10 cellular contexts compared by ENCODE assay signal in genomic region chr1:156497078-156497742, GRCh38. TPM values are rescaled to one million over a fixed set of nuclear protein-coding genes. Genes with fewer than 3 reads are reported as not detected.
DNase-seq lines count a peak whose midpoint lies in the region; ATAC-seq and TF ChIP-seq lines count a peak whose summit lies in the region.
"Had no signal": no experiment of that assay in that cellular context is flagged by ENCODE, and none has a peak within 500 bp of the region (broad histone marks: within the 10 kb centered on the region; RNA-seq: fewer than 3 reads in every experiment).

No MANE protein-coding gene starts in this region.

- H4K5ac ChIP-seq in IMR-90 (ENCODE audit: low read depth, low read length) = no peak overlapping the region

- H3K4me1 ChIP-seq in IMR-90 (ENCODE audit: control insufficient read depth, insufficient read depth, low read length) = peaks cover 45% of the 10 kb centered on the region

- peak overlapping the region; percentile 15 for H3K4me3 ChIP-seq in AG04449 (ENCODE audit: low read depth, low read length)
- H3K4me3 ChIP-seq in IMR-90 (ENCODE audit: insufficient read depth, low read depth, low read length) = no peak overlapping the region
- H3K4me3 ChIP-seq in coronary artery = peak overlapping the region; percentile 99

- no peak overlapping the region for H3K56ac ChIP-seq in IMR-90 (ENCODE audit: extremely low read depth, insufficient read depth, low read length)

- H3K79me1 ChIP-seq in IMR-90 (ENCODE audit: low read depth in 1 of 2, low read length in 2 of 2) = peaks cover 5 to 73% of the 10 kb centered on the region in 2 experiments; a peak in 3 of 4 replicates

- CTCF ChIA-PET in AG04449 (lab: Yijun Ruan, JAX) (interaction anchor here (1.0 to 17.6 kb wide), 3 partner anchors 11 to 112 kb away, joined by 4 to 270 read pairs (median 4); no protein-coding TSS in a partner anchor), IMR-90 (lab: Yijun Ruan, JAX) (no interaction called here)

- H3K4me1 Mint-ChIP-seq in natural killer cell treated with Interleukin-12 subunit alpha and Interleukin-12 subunit beta and Interleukin-15 and Interleukin-18, amount 100 ng/mL, for 72 hours (ENCODE audit: low read depth in 2 of 2) = peaks cover 56 to 58% of the 10 kb centered on the region in 2 donors

- in situ Hi-C loops in IMR-90 (cut with MboI; ENCODE audit: low sequenced_read_pairs) = no loop called here

- no TSS peak for BruUV-seq in IMR-90 (replicated peaks; lab: Mats Ljungman, UMichigan)

- H2BK15ac ChIP-seq in IMR-90 (ENCODE audit: low read depth, low read length) = no peak overlapping the region

- H4K8ac ChIP-seq in IMR-90 (ENCODE audit: low read depth in 2 of 2, low read length in 2 of 2) = no peak overlapping the region

- H3K4me3 Mint-ChIP-seq in natural killer cell treated with Interleukin-12 subunit alpha and Interleukin-12 subunit beta and Interleukin-15 and Interleukin-18, amount 100 ng/mL, for 72 hours = peak overlapping the region; percentile 86

- peak overlapping the region; percentile 69; the same call in 1 of the 2 replicates for H3K23ac ChIP-seq in IMR-90 (ENCODE audit: low read depth, low read length)

- 89% methylated on average over 6 of the region's 11 CpGs; no CpG with 5 or more reads in 1 of the 2 experiments for WGBS in IMR-90 (ENCODE audit: extremely low coverage in 2 of 2, insufficient read length in 1 of 2), 2 experiments

- no peak overlapping the region for H2BK120ac ChIP-seq in IMR-90 (ENCODE audit: low read depth, low read length)

- H2AK9ac ChIP-seq in IMR-90 (replicated peaks; ENCODE audit: low read depth, low read length, poor library complexity) = no peak overlapping the region

- peaks cover 5% of the 10 kb centered on the region; the same call in 1 of the 2 replicates for H3K36me3 ChIP-seq in IMR-90 (ENCODE audit: control insufficient read depth, insufficient read depth, low read length)

- no peaks in the 10 kb centered on the region for H3K9me3 Mint-ChIP-seq in natural killer cell treated with Interleukin-12 subunit alpha and Interleukin-12 subunit beta and Interleukin-15 and Interleukin-18, amount 100 ng/mL, for 72 hours

- H3K14ac ChIP-seq in IMR-90 (replicated peaks; ENCODE audit: low read depth, low read length) = peak overlapping the region; percentile 39

- no peak overlapping the region for H3K4me2 ChIP-seq in IMR-90 (ENCODE audit: low read depth, low read length)

- H3K4ac ChIP-seq in IMR-90 (ENCODE audit: low read depth, low read length) = 0 out of 2 replicates have a peak overlapping the region, but pooled peaks have one; percentile 31

- dilution Hi-C loops in IMR-90 (cut with HindIII; ENCODE audit: low sequenced_read_pairs, unreplicated experiment) = no loop called here

- H3K36me3 Mint-ChIP-seq in natural killer cell treated with Interleukin-12 subunit alpha and Interleukin-12 subunit beta and Interleukin-15 and Interleukin-18, amount 100 ng/mL, for 72 hours = no peaks in the 10 kb centered on the region

- no peaks in the 10 kb centered on the region for H3K27me3 Mint-ChIP-seq in natural killer cell treated with Interleukin-12 subunit alpha and Interleukin-12 subunit beta and Interleukin-15 and Interleukin-18, amount 100 ng/mL, for 72 hours

- H3K9ac ChIP-seq in IMR-90 (ENCODE audit: low read depth, low read length) = no peak overlapping the region

- no peak overlapping the region for H2BK20ac ChIP-seq in IMR-90 (ENCODE audit: low read depth, low read length)

- no peak overlapping the region for H3K18ac ChIP-seq in IMR-90 (ENCODE audit: low read depth, low read length)

- H3K27ac ChIP-seq in IMR-90 (ENCODE audit: insufficient read depth, low read length) = no peak overlapping the region
- peak overlapping the region; percentile 97 to 100 for H3K27ac ChIP-seq in coronary artery

- no peak for TF ChIP-seq RAD21 in IMR-90 (IDR thresholded peaks at IDR 0.05; ENCODE audit: low read length)

- H3K9me3 ChIP-seq in IMR-90 (ENCODE audit: control insufficient read depth, insufficient read depth, low read length) = no peaks in the 10 kb centered on the region

- H2AK5ac ChIP-seq in IMR-90 (ENCODE audit: low read depth, low read length) = peak overlapping the region; percentile 2; the same call in 1 of the 2 replicates

- peak overlapping the region; percentile 97 for H3K27ac Mint-ChIP-seq in natural killer cell treated with Interleukin-12 subunit alpha and Interleukin-12 subunit beta and Interleukin-15 and Interleukin-18, amount 100 ng/mL, for 72 hours

- no peaks in the 10 kb centered on the region for H3K27me3 ChIP-seq in IMR-90 (ENCODE audit: control insufficient read depth, insufficient read depth, low read length)

- no peak for ATAC-seq in IMR-90 (ENCODE audit: low read depth)
- ATAC-seq in natural killer cell treated with Interleukin-12 subunit alpha and Interleukin-12 subunit beta and Interleukin-15 and Interleukin-18, amount 100 ng/mL, for 72 hours = no peak
- no peak for ATAC-seq in GM21619 (IDR thresholded peaks at IDR 0.05; ENCODE audit: unreplicated experiment)
- no peak for ATAC-seq in left lobe of liver

- TF ChIP-seq CTCF in AG04449 (IDR thresholded peaks at IDR 0.05; ENCODE audit: insufficient read depth, low read length, missing control alignments) = no peak
- TF ChIP-seq CTCF in IMR-90 (conservative IDR thresholded peaks at IDR 0.05; ENCODE audit: low read depth, low read length) = no peak
- TF ChIP-seq CTCF in coronary artery (IDR thresholded peaks at IDR 0.05) = no peak

- no peak overlapping the region for H2AFZ ChIP-seq in IMR-90 (replicated peaks; ENCODE audit: low read length, poor library complexity)

- no peak for TF ChIP-seq POLR2A in IMR-90 (IDR thresholded peaks at IDR 0.05; ENCODE audit: low read depth, low read length)

- H3K9me1 ChIP-seq in IMR-90 (ENCODE audit: insufficient read depth, low read length) = peaks cover 46% of the 10 kb centered on the region

- DNase-seq in AG04449 (ENCODE audit: low read depth, low spot score) (no peak), IMR-90 (no peak), coronary artery (ENCODE audit: low spot score) (no peak), NCI-H1092 treated with DMSO at 0.1 percent for 48 hours (lab: John Stamatoyannopoulos, UW) (no peak), left lobe of liver (ENCODE audit: low spot score) (no peak), NCI-H69 (lab: John Stamatoyannopoulos, UW) (no peak)
- DNase-seq in natural killer cell treated with Interleukin-12 subunit alpha and Interleukin-12 subunit beta and Interleukin-15 and Interleukin-18, amount 100 ng/mL, for 72 hours (ENCODE audit: low spot score) = no peak
- DNase-seq: KG1, midbrain had no signal

- peaks cover 82% of the 10 kb centered on the region for H4K20me1 ChIP-seq in IMR-90 (ENCODE audit: insufficient read depth, low read length)

- H2BK5ac ChIP-seq in IMR-90 (ENCODE audit: low read depth, low read length, poor library complexity, severe bottlenecking) = no peak overlapping the region

- no peak overlapping the region for H4K91ac ChIP-seq in IMR-90 (ENCODE audit: insufficient read depth, low read depth, low read length)

- intact Hi-C loops in IMR-90 (cut with micrococcal nuclease) = no loop called here

- POLR2A ChIA-PET in AG04449 (lab: Yijun Ruan, JAX) (interaction anchor here (0.5 to 1.5 kb wide), 2 partner anchors 16 to 21 kb away, joined by 3 to 4 read pairs; no protein-coding TSS in a partner anchor), IMR-90 (lab: Charles Lee; ENCODE audit: unreplicated experiment) (no interaction called here)

TF ChIP-seq in IMR-90, 13 proteins besides CTCF, POLR2A, EP300 and RAD21:
- TF ChIP-seq SMC3 (IDR thresholded peaks at IDR 0.05; ENCODE audit: low read depth, low read length) (no peak), NFE2L2 (IDR thresholded peaks at IDR 0.05; ENCODE audit: low read depth, low read length) (no peak), RCOR1 (IDR thresholded peaks at IDR 0.05; ENCODE audit: insufficient replicate concordance, low read length) (no peak), RFX5 (IDR thresholded peaks at IDR 0.05; ENCODE audit: low read depth, low read length) (no peak), BHLHE40 (IDR thresholded peaks at IDR 0.05; ENCODE audit: low read depth, low read length) (no peak), USF2 (IDR thresholded peaks at IDR 0.05; ENCODE audit: low read depth, low read length) (no peak), CEBPB (IDR thresholded peaks at IDR 0.05; ENCODE audit: low read depth, low read length) (no peak)

RNA-seq across cellular contexts. Expression of gene MEF2D, which starts 3.4 kb away (rescaled TPM):
- total RNA-seq in IMR-90 (2012; rRNA removed) = 2.9 and 3.6 TPM in 2 replicates
- 20.0 and 25.0 TPM in 2 replicates for polyA plus RNA-seq in IMR-90 (2012; rRNA removed)
- 10.9 and 27.6 TPM in 2 replicates for polyA plus RNA-seq in IMR-90 (2012; cell fraction: cytosol; rRNA removed)
- 80.1 and 88.5 TPM in 2 replicates for polyA plus RNA-seq in IMR-90 (2012; cell fraction: nucleus; rRNA removed; ENCODE audit: low replicate concordance)
- total RNA-seq in natural killer cell treated with Interleukin-12 subunit alpha and Interleukin-12 subunit beta and Interleukin-15 and Interleukin-18, amount 100 ng/mL, for 72 hours = 10 to 100 TPM; 48.1 to 62.2 TPM
- 17.5 TPM for total RNA-seq in left lobe of liver
